Comparison of ENCODE assay signal across 29 cellular contexts in genomic region chr2:211869134-211869533, GRCh38.
DNase-seq lines count a peak whose midpoint lies in the region; ATAC-seq, FAIRE-seq and TF ChIP-seq lines count a peak whose summit lies in the region.
"Had no signal": no experiment of that assay in that cellular context is flagged by ENCODE, and none has a peak within 500 bp of the region (broad histone marks: within the 10 kb centered on the region; RNA-seq: fewer than 3 reads in every experiment).

No MANE protein-coding gene starts in this region.

- no peaks in the 10 kb centered on the region for H3K9me3 ChIP-seq in Loucy (ENCODE audit: insufficient read depth, low read depth, low read length)
- H3K9me3 ChIP-seq: Caco-2 had no signal

- H3F3A ChIP-seq in Loucy (ENCODE audit: low read depth): no peaks in the 10 kb centered on the region

- H3K4me1 ChIP-seq in Loucy (ENCODE audit: insufficient read depth, low read length, poor library complexity, severe bottlenecking): peaks cover 19% of the 10 kb centered on the region
- H3K4me1 ChIP-seq in foreskin keratinocyte: no peaks in the 10 kb centered on the region
- H3K4me1 ChIP-seq: Caco-2 had no signal

- H3K36me3 ChIP-seq in Loucy (ENCODE audit: insufficient read depth, low read length): no peaks in the 10 kb centered on the region

- FAIRE-seq in GM12891 (lab: Jason Lieb, UNC): peak; percentile 38
- FAIRE-seq: GM12892, H54, HTR-8/SVneo had no signal

- H3K9ac ChIP-seq in Loucy (ENCODE audit: low read depth, low read length, poor library complexity, severe bottlenecking): no peak overlapping the region

- no peaks in the 10 kb centered on the region for H3K9me2 ChIP-seq in Loucy (replicated peaks; ENCODE audit: low read depth, low read length)

- ATAC-seq in foreskin keratinocyte (no peak), HG03442 (IDR thresholded peaks at IDR 0.05; ENCODE audit: unreplicated experiment) (no peak)
- ATAC-seq: CD8-positive, alpha-beta T cell; T-helper 17 cell had no signal

- no peak for DNase-seq in GM12891 (ENCODE audit: insufficient read length, low spot score)
- DNase-seq in cerebellar cortex (ENCODE audit: low spot score): peak; percentile 12
- no peak for DNase-seq in retina
- no peak for DNase-seq in foreskin keratinocyte
- no peak for DNase-seq in NCI-H187 treated with DMSO at 0.1 percent for 48 hours (lab: John Stamatoyannopoulos, UW)
- DNase-seq: Caco-2; CD8-positive, alpha-beta T cell; DMS 273 treated with DMSO at 0.1 percent for 48 hours; DMS79; EL; GF-D8; KBM-7; MM.1S; NCI-H1048; NCI-H1417; NCI-H187; NCI-H2171 treated with DMSO at 0.1 percent for 48 hours; NCI-H446; NCI-H524 treated with DMSO at 0.1 percent for 48 hours; SHP77 treated with DMSO at 0.1 percent for 48 hours; T-helper 17 cell had no signal

- no peak for TF ChIP-seq POLR2A in GM12891 (IDR thresholded peaks at IDR 0.05; ENCODE audit: low read depth, low read length)

- H3K27me3 ChIP-seq in Loucy (ENCODE audit: insufficient read depth, low read length, poor library complexity, severe bottlenecking) (no peaks in the 10 kb centered on the region), foreskin keratinocyte (no peaks in the 10 kb centered on the region)

- 0 out of 2 replicates have a peak overlapping the region, but pooled peaks have one; percentile 40 for H2AFZ ChIP-seq in Loucy (ENCODE audit: low read length)

- no peaks in the 10 kb centered on the region for H4K20me1 ChIP-seq in Loucy (ENCODE audit: insufficient read depth, low read length, poor library complexity, severe bottlenecking)

- TF ChIP-seq CTCF in Loucy (conservative IDR thresholded peaks at IDR 0.05; ENCODE audit: low read length) (no peak), foreskin keratinocyte (conservative IDR thresholded peaks at IDR 0.05) (no peak)

- no peak overlapping the region for H3K4me3 ChIP-seq in Loucy (ENCODE audit: low read length, poor library complexity, severe bottlenecking)
- H3K4me3 ChIP-seq: SK-N-MC had no signal

- H3K4me2 ChIP-seq in Loucy (ENCODE audit: low read depth, low read length, poor library complexity, severe bottlenecking): no peak overlapping the region

- H3K27ac ChIP-seq in foreskin keratinocyte: no peak overlapping the region
- H3K27ac ChIP-seq: C4-2B, RWPE1 had no signal

- no peaks in the 10 kb centered on the region for H3K79me2 ChIP-seq in Loucy (ENCODE audit: insufficient read depth, low read length)

TF ChIP-seq in GM12891, 5 proteins besides CTCF, POLR2A, EP300 and RAD21:
- no peak for TF ChIP-seq TAF1 (IDR thresholded peaks at IDR 0.05; ENCODE audit: low read depth, low read length)
- no peak for TF ChIP-seq POU2F2 (IDR thresholded peaks at IDR 0.05; ENCODE audit: low read depth, low read length)
- TF ChIP-seq PAX5 (IDR thresholded peaks at IDR 0.05; ENCODE audit: insufficient read depth, low read length, severe bottlenecking): no peak
- TF ChIP-seq SPI1 (IDR thresholded peaks at IDR 0.05; ENCODE audit: low read depth, low read length): no peak
- TF ChIP-seq POLR2AphosphoS5 (IDR thresholded peaks at IDR 0.05; ENCODE audit: low read depth, low read length): no peak
